Comparison of ENCODE assay signal across 10 cellular contexts in genomic region chr21:43345746-43346409, GRCh38.
DNase-seq lines count a peak whose midpoint lies in the region; ATAC-seq and TF ChIP-seq lines count a peak whose summit lies in the region.
"Had no signal": no experiment of that assay in that cellular context is flagged by ENCODE, and none has a peak within 500 bp of the region (broad histone marks: within the 10 kb centered on the region; RNA-seq: fewer than 3 reads in every experiment).

No MANE protein-coding gene starts in this region.

- no peak overlapping the region for H3K27ac Mint-ChIP-seq in activated CD8-positive, alpha-beta memory T cell treated with anti-CD3 and anti-CD28 coated beads, Interleukin-2, amount 10 ng/mL, durations not matched to agents 7 days and 5 days
- peak overlapping the region in 1 of 2 donors; percentile 44 for H3K27ac Mint-ChIP-seq in effector memory CD8-positive, alpha-beta T cell
- H3K27ac Mint-ChIP-seq: B cell had no signal

- H3K9me2 ChIP-seq in PC-3 (replicated peaks; ENCODE audit: low read length), result no peaks in the 10 kb centered on the region

- CTCF ChIA-PET in activated CD8-positive, alpha-beta memory T cell treated with anti-CD3 and anti-CD28 coated beads, Interleukin-2, amount 10 ng/mL, durations not matched to agents 7 days and 5 days (lab: Charles Lee), result no interaction called here
- CTCF ChIA-PET in PC-3 (lab: Charles Lee), result no interaction called here

- POLR2A ChIA-PET in PC-3 (lab: Charles Lee; ENCODE audit: unreplicated experiment), result no interaction called here

- DNase-seq in activated CD8-positive, alpha-beta memory T cell treated with anti-CD3 and anti-CD28 coated beads, Interleukin-2, amount 10 ng/mL, durations not matched to agents 7 days and 5 days, result no peak
- DNase-seq in activated CD8-positive, alpha-beta memory T cell treated with anti-CD3 and anti-CD28 coated beads, Interleukin-2, amount 50 U/mL, for 4 hours, result no peak
- DNase-seq in PC-3 (peak; percentile 59), GM19240 (ENCODE audit: insufficient read length, low spot score) (no peak), NCI-H1048 (lab: John Stamatoyannopoulos, UW) (no peak), activated gamma-delta T cell treated with Interleukin-2 at 50 U/mL for 16 hours (no peak)
- no peak for DNase-seq in effector memory CD8-positive, alpha-beta T cell
- peak; percentile 10 to 40 for DNase-seq in stimulated activated CD8-positive, alpha-beta memory T cell treated with anti-CD3 and anti-CD28 coated beads, Interleukin-2, amount 100 ng/mL, for 48 hours (ENCODE audit: low read depth in 2 of 2)
- DNase-seq: NCI-H69 had no signal

- no peak overlapping the region for H3K4me3 Mint-ChIP-seq in activated CD8-positive, alpha-beta memory T cell treated with anti-CD3 and anti-CD28 coated beads, Interleukin-2, amount 10 ng/mL, durations not matched to agents 7 days and 5 days
- no peak overlapping the region for H3K4me3 Mint-ChIP-seq in effector memory CD8-positive, alpha-beta T cell
- H3K4me3 Mint-ChIP-seq: B cell had no signal

- no peaks in the 10 kb centered on the region for H3K27me3 Mint-ChIP-seq in activated CD8-positive, alpha-beta memory T cell treated with anti-CD3 and anti-CD28 coated beads, Interleukin-2, amount 10 ng/mL, durations not matched to agents 7 days and 5 days
- no peaks in the 10 kb centered on the region for H3K27me3 Mint-ChIP-seq in effector memory CD8-positive, alpha-beta T cell
- H3K27me3 Mint-ChIP-seq: B cell had no signal

- H3K36me3 ChIP-seq in PC-3 (ENCODE audit: low read depth, low read length), result no peaks in the 10 kb centered on the region

- no peaks in the 10 kb centered on the region for H3K9me3 Mint-ChIP-seq in activated CD8-positive, alpha-beta memory T cell treated with anti-CD3 and anti-CD28 coated beads, Interleukin-2, amount 10 ng/mL, durations not matched to agents 7 days and 5 days (ENCODE audit: low read depth)
- H3K9me3 Mint-ChIP-seq in effector memory CD8-positive, alpha-beta T cell, result no peaks in the 10 kb centered on the region

- no peak overlapping the region for H2AFZ ChIP-seq in PC-3 (ENCODE audit: low read length)

- no peak overlapping the region for H3K9ac ChIP-seq in PC-3 (ENCODE audit: low read length)

- H4K20me1 ChIP-seq in PC-3 (ENCODE audit: low read length), result no peaks in the 10 kb centered on the region

- H3K4me2 ChIP-seq in PC-3 (ENCODE audit: low read length), result no peak overlapping the region

- intact Hi-C loops in PC-3 (cut with micrococcal nuclease), result loop anchor here (2.0 kb wide), 1 partner anchor 59 kb away; no protein-coding TSS in a partner anchor

- peaks cover 7% of the 10 kb centered on the region for H3K4me1 Mint-ChIP-seq in activated CD8-positive, alpha-beta memory T cell treated with anti-CD3 and anti-CD28 coated beads, Interleukin-2, amount 10 ng/mL, durations not matched to agents 7 days and 5 days
- peaks cover 0 to 4% of the 10 kb centered on the region in 2 donors for H3K4me1 Mint-ChIP-seq in effector memory CD8-positive, alpha-beta T cell (ENCODE audit: low read depth in 2 of 2)

- no peak overlapping the region for H3K27ac ChIP-seq in PC-3 (ENCODE audit: low read length)

- no peaks in the 10 kb centered on the region for H3K36me3 Mint-ChIP-seq in activated CD8-positive, alpha-beta memory T cell treated with anti-CD3 and anti-CD28 coated beads, Interleukin-2, amount 10 ng/mL, durations not matched to agents 7 days and 5 days
- no peaks in the 10 kb centered on the region for H3K36me3 Mint-ChIP-seq in effector memory CD8-positive, alpha-beta T cell (ENCODE audit: insufficient read depth)

- no peaks in the 10 kb centered on the region for H3K79me2 ChIP-seq in PC-3 (ENCODE audit: low read length)

- no peak for TF ChIP-seq CTCF in PC-3 (conservative IDR thresholded peaks at IDR 0.05; ENCODE audit: low read depth, low read length)

- no peak overlapping the region for H3K4me3 ChIP-seq in PC-3 (ENCODE audit: low read length)

- no TSS peak for BruUV-seq in PC-3 (replicated peaks; lab: Mats Ljungman, UMichigan)

- no peaks in the 10 kb centered on the region for H3K9me3 ChIP-seq in PC-3 (ENCODE audit: low read length)

- peaks cover 32% of the 10 kb centered on the region for H3K4me1 ChIP-seq in PC-3 (ENCODE audit: insufficient read depth, low read length)

- H3K27me3 ChIP-seq in PC-3 (ENCODE audit: low read length), result no peaks in the 10 kb centered on the region

- peak; percentile 29 for ATAC-seq in activated CD8-positive, alpha-beta memory T cell treated with anti-CD3 and anti-CD28 coated beads, Interleukin-2, amount 10 ng/mL, durations not matched to agents 7 days and 5 days
- ATAC-seq in PC-3, result peak; percentile 20
- peak; percentile 54 for ATAC-seq in effector memory CD8-positive, alpha-beta T cell (replicated peaks)

- H3F3A ChIP-seq in PC-3 (ENCODE audit: low read length, unreplicated experiment), result no peaks in the 10 kb centered on the region

Comparison
In these comparisons a context has a peak if more than half of its experiments do, and no peak if none do; other contexts are left out.
1. DNase-seq: peak in PC-3 (single experiment) and stimulated activated CD8-positive, alpha-beta memory T cell treated with anti-CD3 and anti-CD28 coated beads, Interleukin-2, amount 100 ng/mL, for 48 hours (2 of 2); none in activated CD8-positive, alpha-beta memory T cell treated with anti-CD3 and anti-CD28 coated beads, Interleukin-2, amount 10 ng/mL, durations not matched to agents 7 days and 5 days (single experiment), activated CD8-positive, alpha-beta memory T cell treated with anti-CD3 and anti-CD28 coated beads, Interleukin-2, amount 50 U/mL, for 4 hours (single experiment), effector memory CD8-positive, alpha-beta T cell (0 of 3), GM19240 (single experiment), NCI-H1048 (single experiment) and activated gamma-delta T cell treated with Interleukin-2 at 50 U/mL for 16 hours (single experiment).
2. Peak in every context shown above with its lines, with median percentiles within 50 percentile points of each other: ATAC-seq.